ENCODE assay signal across 31 cellular contexts in the genomic region with DNA sequence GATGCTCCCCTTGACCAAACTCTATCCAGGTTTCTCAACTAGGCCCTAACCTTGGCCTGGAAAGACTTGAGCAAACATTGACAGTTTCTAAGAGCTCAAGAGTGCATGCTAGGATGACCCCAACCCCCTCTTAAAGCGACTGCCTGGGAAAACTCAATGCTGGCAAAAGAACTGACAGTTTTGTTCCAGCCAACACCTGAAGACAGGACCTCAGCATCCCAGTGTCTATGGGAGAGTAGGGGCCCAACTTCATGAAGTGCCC.
"Had no signal": no experiment of that assay in that cellular context is flagged by ENCODE, and none has a peak within 500 bp of the region (broad histone marks: within the 10 kb centered on the region; RNA-seq: fewer than 3 reads in every experiment).

No MANE protein-coding gene starts in this region.

- H3K4me3 Mint-ChIP-seq: activated CD4-positive, alpha-beta memory T cell treated with anti-CD3 and anti-CD28 coated beads for 36 hours; activated naive CD4-positive, alpha-beta T cell treated with anti-CD3 and anti-CD28 coated beads, Interleukin-2, amount 10 ng/mL, durations not matched to agents 7 days and 5 days; activated naive CD8-positive, alpha-beta T cell treated with anti-CD3 and anti-CD28 coated beads, Interleukin-2, amount 50 U/mL, for 24 hours; activated T-cell treated with anti-CD3 and anti-CD28 coated beads, Interleukin-2, amount 50 U/mL, for 72 hours; central memory CD8-positive, alpha-beta T cell; dendritic cell treated with granulocyte-macrophage colony-stimulating factor and Interleukin-4, amounts not matched to agents 40 ng/mL and 50 ng/mL, for 4 days; endodermal cell; nephron; stimulated activated memory B cell treated with anti-CD40 and anti-IgM and Interleukin-4, amounts not matched to agents 10 μg/mL and 1 μg/mL and 100 μg/mL, for 72 hours; T-helper 2 cell treated with Interferon-gamma antibody and Interleukin-4, amounts not matched to agents 5 μg/mL and 100 μg/mL, for 36 hours had no signal

- FAIRE-seq: bronchial epithelial cell, keratinocyte, pancreas, small intestine, urothelium cell line had no signal

- DNase-seq: activated CD4-positive, alpha-beta memory T cell treated with anti-CD3 and anti-CD28 coated beads for 36 hours; activated CD4-positive, alpha-beta T cell treated with anti-CD3 and anti-CD28 coated beads for 48 hours; activated effector memory CD4-positive, alpha-beta T cell treated with Interleukin-2 at 50 U/mL for 16 hours; activated naive CD4-positive, alpha-beta T cell treated with anti-CD3 and anti-CD28 coated beads, Interleukin-2, amount 10 ng/mL, durations not matched to agents 7 days and 5 days; activated naive CD8-positive, alpha-beta T cell treated with anti-CD3 and anti-CD28 coated beads, Interleukin-2, amount 50 U/mL, for 24 hours; activated T-cell treated with anti-CD3 and anti-CD28 coated beads, Interleukin-2, amount 50 U/mL, for 72 hours; amygdala; endodermal cell; foreskin fibroblast; head of caudate nucleus; hippocampal formation; left cardiac atrium; left ventricle myocardium superior; retina; sigmoid colon; small intestine; stimulated activated CD4-positive, alpha-beta T cell treated with anti-CD3 and anti-CD28 coated beads, Interleukin-4, amount 100 ng/mL, for 24 hours; T-helper 1 cell had no signal

- H3K27ac Mint-ChIP-seq: activated CD4-positive, alpha-beta memory T cell treated with anti-CD3 and anti-CD28 coated beads for 36 hours; activated naive CD8-positive, alpha-beta T cell treated with anti-CD3 and anti-CD28 coated beads, Interleukin-2, amount 50 U/mL, for 24 hours; activated T-cell treated with anti-CD3 and anti-CD28 coated beads, Interleukin-2, amount 50 U/mL, for 72 hours; dendritic cell treated with granulocyte-macrophage colony-stimulating factor and Interleukin-4, amounts not matched to agents 40 ng/mL and 50 ng/mL, for 4 days; nephron; stimulated activated memory B cell treated with anti-CD40 and anti-IgM and Interleukin-4, amounts not matched to agents 10 μg/mL and 1 μg/mL and 100 μg/mL, for 72 hours had no signal

- H3K9me3 Mint-ChIP-seq: activated CD4-positive, alpha-beta memory T cell treated with anti-CD3 and anti-CD28 coated beads for 36 hours; activated naive CD4-positive, alpha-beta T cell treated with anti-CD3 and anti-CD28 coated beads, Interleukin-2, amount 10 ng/mL, durations not matched to agents 7 days and 5 days; activated naive CD8-positive, alpha-beta T cell treated with anti-CD3 and anti-CD28 coated beads, Interleukin-2, amount 50 U/mL, for 24 hours; activated T-cell treated with anti-CD3 and anti-CD28 coated beads, Interleukin-2, amount 50 U/mL, for 72 hours; central memory CD8-positive, alpha-beta T cell; dendritic cell treated with granulocyte-macrophage colony-stimulating factor and Interleukin-4, amounts not matched to agents 40 ng/mL and 50 ng/mL, for 4 days; endodermal cell; nephron; stimulated activated memory B cell treated with anti-CD40 and anti-IgM and Interleukin-4, amounts not matched to agents 10 μg/mL and 1 μg/mL and 100 μg/mL, for 72 hours; T-helper 2 cell treated with Interferon-gamma antibody and Interleukin-4, amounts not matched to agents 5 μg/mL and 100 μg/mL, for 36 hours had no signal

- H3K9me3 ChIP-seq: pancreas, prostate gland, sigmoid colon, tibial nerve had no signal

- H3K4me1 Mint-ChIP-seq: activated naive CD4-positive, alpha-beta T cell treated with anti-CD3 and anti-CD28 coated beads, Interleukin-2, amount 10 ng/mL, durations not matched to agents 7 days and 5 days; activated naive CD8-positive, alpha-beta T cell treated with anti-CD3 and anti-CD28 coated beads, Interleukin-2, amount 50 U/mL, for 24 hours; central memory CD8-positive, alpha-beta T cell; stimulated activated memory B cell treated with anti-CD40 and anti-IgM and Interleukin-4, amounts not matched to agents 10 μg/mL and 1 μg/mL and 100 μg/mL, for 72 hours had no signal

- H3K27me3 ChIP-seq: pancreas, sigmoid colon, tibial nerve had no signal

- H3K27me3 Mint-ChIP-seq: activated CD4-positive, alpha-beta memory T cell treated with anti-CD3 and anti-CD28 coated beads for 36 hours; activated naive CD4-positive, alpha-beta T cell treated with anti-CD3 and anti-CD28 coated beads, Interleukin-2, amount 10 ng/mL, durations not matched to agents 7 days and 5 days; activated naive CD8-positive, alpha-beta T cell treated with anti-CD3 and anti-CD28 coated beads, Interleukin-2, amount 50 U/mL, for 24 hours; central memory CD8-positive, alpha-beta T cell; dendritic cell treated with granulocyte-macrophage colony-stimulating factor and Interleukin-4, amounts not matched to agents 40 ng/mL and 50 ng/mL, for 4 days; stimulated activated memory B cell treated with anti-CD40 and anti-IgM and Interleukin-4, amounts not matched to agents 10 μg/mL and 1 μg/mL and 100 μg/mL, for 72 hours had no signal

- ATAC-seq: activated CD4-positive, CD25-positive, alpha-beta regulatory T cell treated with anti-CD3 and anti-CD28 coated beads, Interleukin-2, amount 50 U/mL, for 24 hours; activated naive CD8-positive, alpha-beta T cell treated with anti-CD3 and anti-CD28 coated beads, Interleukin-2, amount 50 U/mL, for 24 hours; activated T-cell treated with anti-CD3 and anti-CD28 coated beads, Interleukin-2, amount 50 U/mL, for 72 hours; esophagus mucosa; left ventricle myocardium superior; pancreas; stimulated activated memory B cell treated with anti-CD40 and anti-IgM and Interleukin-4, amounts not matched to agents 10 μg/mL and 1 μg/mL and 100 μg/mL, for 72 hours had no signal

- H3K4me1 ChIP-seq: pancreas, prostate gland had no signal

- H3K4me3 ChIP-seq: pancreas, prostate gland, sigmoid colon, tibial nerve had no signal

- H3K27ac ChIP-seq: pancreas, prostate gland, sigmoid colon, tibial nerve had no signal
